ENCODE assay signal across 14 cellular contexts in the genomic region with DNA sequence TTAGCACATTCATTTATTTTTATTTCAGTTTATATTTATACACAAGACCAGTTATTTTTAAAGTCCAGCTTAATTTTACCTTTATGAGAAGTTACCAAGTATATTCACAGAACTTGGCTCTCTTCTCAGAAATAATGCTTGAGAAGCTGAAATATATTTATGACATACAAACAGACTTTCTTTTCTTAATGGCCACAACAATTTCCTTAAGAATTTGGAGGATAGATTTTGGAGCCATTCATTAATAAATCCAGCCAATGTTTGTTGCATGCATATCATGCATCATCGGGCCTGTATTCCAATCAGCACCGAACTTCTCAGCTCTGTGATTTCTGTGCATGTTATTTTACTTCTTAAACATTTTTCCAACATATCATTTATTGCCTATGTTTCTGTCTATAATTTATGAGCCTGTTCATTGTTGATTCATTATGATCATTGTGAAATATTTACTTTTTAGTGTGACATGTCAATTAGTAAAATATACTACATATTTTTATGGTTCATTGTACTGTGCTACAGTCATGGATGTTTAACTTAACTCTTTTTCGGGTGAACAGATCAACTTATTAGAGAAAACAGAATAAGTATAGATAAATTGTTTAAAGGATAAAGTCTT. TPM values are rescaled to one million over a fixed set of nuclear protein-coding genes. Genes with fewer than 3 reads are reported as not detected.
DNase-seq lines count a peak whose midpoint lies in the region; ATAC-seq and TF ChIP-seq lines count a peak whose summit lies in the region.
"Had no signal": no experiment of that assay in that cellular context is flagged by ENCODE, and none has a peak within 500 bp of the region (broad histone marks: within the 10 kb centered on the region; RNA-seq: fewer than 3 reads in every experiment).

No MANE protein-coding gene starts in this region.

- H3K27ac Mint-ChIP-seq in glutamatergic neuron (ENCODE audit: unreplicated experiment) = no peak overlapping the region

- H3K36me3 ChIP-seq in H7 (replicated peaks; ENCODE audit: control insufficient read depth, insufficient read depth, low read length) (no peaks in the 10 kb centered on the region), psoas muscle (ENCODE audit: insufficient read depth in 1 of 2, low read depth in 1 of 2) (no peaks in the 10 kb centered on the region)

- no peak overlapping the region for H3K27ac ChIP-seq in psoas muscle

- peak overlapping the region; percentile 30 for H3K4me3 Mint-ChIP-seq in glutamatergic neuron (ENCODE audit: unreplicated experiment)

- intact Hi-C loops in psoas muscle (cut with DNase I) = no loop called here

- WGBS in psoas muscle, 3 donors = 65 to 84% (median 65%) methylated on average over 3 of the region's 3 CpGs

- TF ChIP-seq CTCF in glutamatergic neuron (IDR thresholded peaks at IDR 0.05; ENCODE audit: partially characterized antibody, unreplicated experiment) = no peak
- TF ChIP-seq CTCF in psoas muscle (IDR thresholded peaks at IDR 0.05) = no peak

- ATAC-seq in psoas muscle (no peak), GM19463 (IDR thresholded peaks at IDR 0.05; ENCODE audit: unreplicated experiment) (no peak), GM21390 (IDR thresholded peaks at IDR 0.05; ENCODE audit: unreplicated experiment) (no peak), HG02970 (IDR thresholded peaks at IDR 0.05; ENCODE audit: low FRiP score, unreplicated experiment) (no peak)

- in situ Hi-C loops in SK-MEL-5 (cut with HindIII; ENCODE audit: low pct_unique_long_range_greater_than_20kb, low sequenced_read_pairs) = no loop called here

- H3K9me3 Mint-ChIP-seq in glutamatergic neuron (ENCODE audit: unreplicated experiment) = peaks cover 13% of the 10 kb centered on the region

- peaks cover 22% of the 10 kb centered on the region for H3K4me1 Mint-ChIP-seq in glutamatergic neuron (ENCODE audit: low read depth, unreplicated experiment)

- peaks cover 19% of the 10 kb centered on the region for H3K4me1 ChIP-seq in psoas muscle

- DNase-seq in H7 (no peak), SK-MEL-5 (ENCODE audit: low read depth, low spot score) (peak; percentile 9), glutamatergic neuron (no peak), psoas muscle (no peak), amygdala (lab: John Stamatoyannopoulos, UW) (no peak)
- DNase-seq: activated CD4-positive, alpha-beta T cell treated with anti-CD3 and anti-CD28 coated beads, Interleukin-2, amount 50 U/mL, for 1 hour; activated naive CD4-positive, alpha-beta T cell treated with Interleukin-2 at 50 U/mL for 16 hours; NCI-H1092; NCI-H774; occipital lobe; stimulated activated CD4-positive, alpha-beta T cell treated with anti-CD3 and anti-CD28 coated beads, Interleukin-2, amount 100 ng/mL, for 48 hours had no signal

- no peaks in the 10 kb centered on the region for H3K9me3 ChIP-seq in psoas muscle

- H3K4me3 ChIP-seq in H7 (ENCODE audit: insufficient read depth, low read depth, low read length) = peak overlapping the region; percentile 10; the same call in 1 of the 2 replicates
- H3K4me3 ChIP-seq in psoas muscle = peak overlapping the region; percentile 94

- no peaks in the 10 kb centered on the region for H3K27me3 ChIP-seq in H7 (ENCODE audit: control insufficient read depth, insufficient read depth, low read length)
- H3K27me3 ChIP-seq in psoas muscle (ENCODE audit: insufficient read depth in 3 of 3, low read length in 2 of 3) = no peaks in the 10 kb centered on the region

- peaks cover 6% of the 10 kb centered on the region for H3K36me3 Mint-ChIP-seq in glutamatergic neuron (ENCODE audit: unreplicated experiment)

- H3K27me3 Mint-ChIP-seq in glutamatergic neuron (ENCODE audit: unreplicated experiment) = peaks cover 9% of the 10 kb centered on the region

RNA-seq across cellular contexts. Expression of a gene that starts 3.5 kb away (rescaled TPM):
- 49.4 and 63.8 TPM in 2 replicates for total RNA-seq in H7 (2014; rRNA removed; shearing (Covaris generic))
- total RNA-seq in SK-MEL-5 (2014; rRNA removed; shearing (Covaris generic)) = 34.6 and 38.9 TPM in 2 replicates
- 27.3 and 41.4 TPM in 2 replicates for polyA plus RNA-seq in SK-MEL-5 (2015; cell fraction: cytosol; rRNA removed)
- 29.8 and 37.9 TPM in 2 replicates for polyA plus RNA-seq in SK-MEL-5 (2015; cell fraction: nucleus; rRNA removed)
- total RNA-seq in glutamatergic neuron (ENCODE audit: unreplicated experiment) = 17.7 TPM
- 10 to 100 TPM in 3 of 4 donors, 1 to 10 TPM in 1; 9.3 to 15.9 (median 13.5) TPM for total RNA-seq in psoas muscle
- polyA plus RNA-seq in psoas muscle = 10 to 100 TPM in 1 of 3 donors, 1 to 10 TPM in 2; 5.6 to 18.0 (median 10.0) TPM
